ENCODE assay signal across 8 cellular contexts in the genomic region with DNA sequence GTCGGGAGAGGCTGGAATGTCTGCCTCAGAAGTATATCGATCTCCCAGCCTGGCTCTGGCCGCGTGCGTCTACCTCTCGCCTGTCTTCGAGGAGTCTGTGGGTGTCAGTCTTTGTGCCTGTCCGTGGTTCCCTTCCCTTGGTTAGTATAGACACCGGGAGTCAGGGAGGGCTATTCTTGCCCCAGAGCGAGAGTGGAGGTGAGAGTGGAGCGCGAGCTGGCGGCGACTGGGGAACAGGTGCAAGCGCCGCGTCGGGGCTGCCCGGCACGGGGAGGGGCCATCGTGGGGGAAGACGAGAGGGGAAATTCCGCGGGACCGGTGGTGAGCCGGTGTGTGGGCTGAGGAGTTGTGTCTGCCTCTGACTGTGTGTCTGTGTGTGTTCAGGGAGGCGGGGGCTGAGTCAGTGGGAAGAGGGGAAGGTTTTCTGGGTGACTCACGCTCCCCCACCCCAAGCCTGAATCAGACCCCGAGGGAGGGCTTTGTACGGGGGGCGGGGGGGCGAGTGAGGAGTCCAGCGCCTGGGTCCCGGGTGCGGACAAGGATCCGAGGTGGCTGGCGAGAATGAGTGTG. TPM values are rescaled to one million over a fixed set of nuclear protein-coding genes. Genes with fewer than 3 reads are reported as not detected.
DNase-seq lines count a peak whose midpoint lies in the region; ATAC-seq lines count a peak whose summit lies in the region.

No MANE protein-coding gene starts in this region.

- peaks cover 53% of the 10 kb centered on the region for H3K4me1 Mint-ChIP-seq in activated CD8-positive, alpha-beta T cell treated with anti-CD3 and anti-CD28 coated beads, Interleukin-2, amount 10 ng/mL, durations not matched to agents 7 days and 5 days (ENCODE audit: low read depth)
- peaks cover 60 to 62% of the 10 kb centered on the region in 2 donors for H3K4me1 Mint-ChIP-seq in effector memory CD8-positive, alpha-beta T cell (ENCODE audit: low read depth in 2 of 2)

- CTCF ChIA-PET in activated CD8-positive, alpha-beta T cell treated with anti-CD3 and anti-CD28 coated beads, Interleukin-2, amount 10 ng/mL, durations not matched to agents 7 days and 5 days (lab: Charles Lee): interaction anchor here (1.0 to 5.3 kb wide), 2 partner anchors 8 to 9 kb away, joined by 4 to 50 read pairs; partner anchors contain the start of gene KDM6B

- no peaks in the 10 kb centered on the region for H3K9me3 ChIP-seq in mesodermal cell (ENCODE audit: control insufficient read depth, low read length)

- no peaks in the 10 kb centered on the region for H3K36me3 Mint-ChIP-seq in activated CD8-positive, alpha-beta T cell treated with anti-CD3 and anti-CD28 coated beads, Interleukin-2, amount 10 ng/mL, durations not matched to agents 7 days and 5 days (ENCODE audit: low read depth)
- H3K36me3 Mint-ChIP-seq in effector memory CD8-positive, alpha-beta T cell (ENCODE audit: insufficient read depth): peaks cover 83% of the 10 kb centered on the region

- peak overlapping the region; percentile 99 for H3K27ac Mint-ChIP-seq in activated CD8-positive, alpha-beta T cell treated with anti-CD3 and anti-CD28 coated beads, Interleukin-2, amount 10 ng/mL, durations not matched to agents 7 days and 5 days
- H3K27ac Mint-ChIP-seq in effector memory CD8-positive, alpha-beta T cell: peak overlapping the region; percentile 100

- H3K27me3 Mint-ChIP-seq in activated CD8-positive, alpha-beta T cell treated with anti-CD3 and anti-CD28 coated beads, Interleukin-2, amount 10 ng/mL, durations not matched to agents 7 days and 5 days (ENCODE audit: low read depth): no peaks in the 10 kb centered on the region
- no peaks in the 10 kb centered on the region for H3K27me3 Mint-ChIP-seq in effector memory CD8-positive, alpha-beta T cell

- peak overlapping the region; percentile 97 for H3K4me3 Mint-ChIP-seq in activated CD8-positive, alpha-beta T cell treated with anti-CD3 and anti-CD28 coated beads, Interleukin-2, amount 10 ng/mL, durations not matched to agents 7 days and 5 days
- peak overlapping the region; percentile 93 to 100 for H3K4me3 Mint-ChIP-seq in effector memory CD8-positive, alpha-beta T cell

- peaks cover 39% of the 10 kb centered on the region for H3K36me3 ChIP-seq in mesodermal cell (ENCODE audit: control insufficient read depth, insufficient read depth, low read length)

- ATAC-seq in GM21447 (IDR thresholded peaks at IDR 0.05; ENCODE audit: unreplicated experiment) (peak; percentile 24), HG03095 (IDR thresholded peaks at IDR 0.05; ENCODE audit: unreplicated experiment) (no peak)
- peak; percentile 43 for ATAC-seq in activated CD8-positive, alpha-beta T cell treated with anti-CD3 and anti-CD28 coated beads, Interleukin-2, amount 10 ng/mL, durations not matched to agents 7 days and 5 days
- ATAC-seq in effector memory CD8-positive, alpha-beta T cell (replicated peaks): peak; percentile 50

- peak; percentile 97 for DNase-seq in CD1c-positive myeloid dendritic cell (ENCODE audit: extremely low spot score)
- DNase-seq in NAMALWA (ENCODE audit: low spot score): peak; percentile 77
- peak; percentile 83 for DNase-seq in activated CD8-positive, alpha-beta T cell treated with anti-CD3 and anti-CD28 coated beads, Interleukin-2, amount 10 ng/mL, durations not matched to agents 7 days and 5 days
- peak; percentile 95 to 97 (median 96) for DNase-seq in effector memory CD8-positive, alpha-beta T cell
- peak; percentile 98 for DNase-seq in stimulated activated CD8-positive, alpha-beta memory T cell treated with anti-CD3 and anti-CD28 coated beads, Interleukin-15, amount 100 ng/mL, for 4 hours (ENCODE audit: low read depth in 2 of 2)

- WGBS in mesodermal cell (ENCODE audit: insufficient coverage in 2 of 2), 2 experiments: 0% methylated on average over 9 to 18 of the region's 37 CpGs

- peak overlapping the region; percentile 98 for H3K27ac ChIP-seq in mesodermal cell (ENCODE audit: low read depth, low read length, severe bottlenecking)

- H3K9me3 Mint-ChIP-seq in activated CD8-positive, alpha-beta T cell treated with anti-CD3 and anti-CD28 coated beads, Interleukin-2, amount 10 ng/mL, durations not matched to agents 7 days and 5 days (ENCODE audit: insufficient read depth): no peaks in the 10 kb centered on the region
- H3K9me3 Mint-ChIP-seq in effector memory CD8-positive, alpha-beta T cell: no peaks in the 10 kb centered on the region

- peak overlapping the region; percentile 75 for H3K4me3 ChIP-seq in mesodermal cell (ENCODE audit: extremely low read depth, insufficient read depth, low read length, poor library complexity, severe bottlenecking)

- peaks cover 28% of the 10 kb centered on the region for H3K4me1 ChIP-seq in mesodermal cell (ENCODE audit: control insufficient read depth, insufficient read depth, low read length, poor library complexity, severe bottlenecking)

- POLR2A ChIA-PET in activated CD8-positive, alpha-beta T cell treated with anti-CD3 and anti-CD28 coated beads, Interleukin-2, amount 10 ng/mL, durations not matched to agents 7 days and 5 days (lab: Charles Lee): interaction anchor here (0.9 to 1.8 kb wide), 6 partner anchors 7 to 331 kb away, joined by 3 to 7 read pairs (median 4); partner anchors contain the start of gene NAA38

RNA-seq across cellular contexts. Expression of gene KDM6B, which starts 8.4 kb away (rescaled TPM):
- total RNA-seq in activated CD8-positive, alpha-beta T cell treated with anti-CD3 and anti-CD28 coated beads, Interleukin-2, amount 10 ng/mL, durations not matched to agents 7 days and 5 days: 10 to 100 TPM; 12.4 to 12.6 TPM
- 41.4 TPM for polyA plus RNA-seq in mesodermal cell (2013, experiment 1 of 2)
- polyA plus RNA-seq in mesodermal cell (2013, experiment 2 of 2): 37.3 TPM

RNA-seq across cellular contexts. Expression of gene TMEM88, which starts 12.4 kb away (rescaled TPM):
- 1 to 10 TPM in 1 of 2 experiments, under 1 TPM in 1; 0.87 to 1.2 TPM for total RNA-seq in activated CD8-positive, alpha-beta T cell treated with anti-CD3 and anti-CD28 coated beads, Interleukin-2, amount 10 ng/mL, durations not matched to agents 7 days and 5 days
- 240 TPM for polyA plus RNA-seq in mesodermal cell (2013, experiment 1 of 2)
- polyA plus RNA-seq in mesodermal cell (2013, experiment 2 of 2): 335 TPM

RNA-seq across cellular contexts. Expression of gene NAA38, which starts 14.9 kb away (rescaled TPM):
- 10 to 100 TPM; 92.7 to 93.1 TPM for total RNA-seq in activated CD8-positive, alpha-beta T cell treated with anti-CD3 and anti-CD28 coated beads, Interleukin-2, amount 10 ng/mL, durations not matched to agents 7 days and 5 days
- polyA plus RNA-seq in mesodermal cell (2013, experiment 1 of 2): 70.4 TPM
- 59.4 TPM for polyA plus RNA-seq in mesodermal cell (2013, experiment 2 of 2)

RNA-seq across cellular contexts. Expression of gene CYB5D1, which starts 15.3 kb away (rescaled TPM):
- total RNA-seq in activated CD8-positive, alpha-beta T cell treated with anti-CD3 and anti-CD28 coated beads, Interleukin-2, amount 10 ng/mL, durations not matched to agents 7 days and 5 days: 10 to 100 TPM in 1 of 2 experiments, 1 to 10 TPM in 1; 9.8 to 11.2 TPM
- polyA plus RNA-seq in mesodermal cell (2013, experiment 1 of 2): 55.6 TPM
- 97.7 TPM for polyA plus RNA-seq in mesodermal cell (2013, experiment 2 of 2)

RNA-seq across cellular contexts. Expression of gene CHD3, which starts 46.1 kb away (rescaled TPM):
- total RNA-seq in activated CD8-positive, alpha-beta T cell treated with anti-CD3 and anti-CD28 coated beads, Interleukin-2, amount 10 ng/mL, durations not matched to agents 7 days and 5 days: 100 to 1,000 TPM; 125 to 129 TPM
- polyA plus RNA-seq in mesodermal cell (2013, experiment 1 of 2): 57.2 TPM
- polyA plus RNA-seq in mesodermal cell (2013, experiment 2 of 2): 54.5 TPM
